In the genomic region with DNA sequence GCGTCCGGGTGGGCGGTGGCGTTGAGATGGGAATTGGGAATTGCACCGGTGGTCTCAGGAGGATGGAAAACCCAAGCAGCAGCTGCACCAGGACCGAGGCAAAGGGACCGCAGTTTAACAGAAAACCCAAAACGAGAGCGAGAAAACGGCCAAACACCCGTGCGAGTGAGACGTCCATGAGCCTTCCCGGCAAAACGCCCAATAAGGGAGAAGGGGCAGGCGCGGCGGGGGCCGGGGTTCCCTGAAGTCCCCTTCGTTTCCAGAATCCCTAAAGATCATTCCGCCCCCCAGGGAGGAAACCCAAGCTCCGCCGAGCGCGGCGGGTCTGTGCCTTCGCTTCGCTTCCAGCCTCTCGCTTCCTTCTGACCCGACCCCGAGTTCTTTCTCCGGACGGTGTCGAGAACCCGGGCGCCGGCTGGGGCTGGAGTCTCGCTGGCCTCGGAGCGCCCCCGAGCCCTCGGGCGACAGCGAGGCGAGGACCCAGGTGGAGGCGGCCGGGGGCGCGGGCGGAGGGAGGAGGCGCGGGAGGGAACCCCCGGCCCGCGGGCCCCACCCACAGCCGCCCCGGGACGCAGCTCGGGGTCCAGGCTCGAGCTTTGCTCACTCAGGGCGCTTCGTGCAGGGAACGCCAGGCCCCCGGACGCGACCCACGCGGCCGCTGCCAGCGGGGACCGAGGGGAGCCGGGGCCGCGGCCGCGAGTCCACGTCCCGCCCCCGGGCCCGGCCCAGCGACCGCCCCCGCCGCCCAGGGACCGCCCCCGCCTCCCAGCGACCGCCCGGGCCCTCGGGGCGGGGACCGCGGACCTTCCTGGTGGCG, we compare ENCODE assay signal across 1 cellular context.
TF ChIP-seq lines count a peak whose summit lies in the region.

A gene (plus strand): TSS at position 799 of the 817 bp plus-strand sequence. CDS start 691 bp downstream, outside the sequence.

TF ChIP-seq in WTC11, 78 proteins besides CTCF, POLR2A, EP300 and RAD21 (continued from another document):
- TF ChIP-seq, protein P1, sequence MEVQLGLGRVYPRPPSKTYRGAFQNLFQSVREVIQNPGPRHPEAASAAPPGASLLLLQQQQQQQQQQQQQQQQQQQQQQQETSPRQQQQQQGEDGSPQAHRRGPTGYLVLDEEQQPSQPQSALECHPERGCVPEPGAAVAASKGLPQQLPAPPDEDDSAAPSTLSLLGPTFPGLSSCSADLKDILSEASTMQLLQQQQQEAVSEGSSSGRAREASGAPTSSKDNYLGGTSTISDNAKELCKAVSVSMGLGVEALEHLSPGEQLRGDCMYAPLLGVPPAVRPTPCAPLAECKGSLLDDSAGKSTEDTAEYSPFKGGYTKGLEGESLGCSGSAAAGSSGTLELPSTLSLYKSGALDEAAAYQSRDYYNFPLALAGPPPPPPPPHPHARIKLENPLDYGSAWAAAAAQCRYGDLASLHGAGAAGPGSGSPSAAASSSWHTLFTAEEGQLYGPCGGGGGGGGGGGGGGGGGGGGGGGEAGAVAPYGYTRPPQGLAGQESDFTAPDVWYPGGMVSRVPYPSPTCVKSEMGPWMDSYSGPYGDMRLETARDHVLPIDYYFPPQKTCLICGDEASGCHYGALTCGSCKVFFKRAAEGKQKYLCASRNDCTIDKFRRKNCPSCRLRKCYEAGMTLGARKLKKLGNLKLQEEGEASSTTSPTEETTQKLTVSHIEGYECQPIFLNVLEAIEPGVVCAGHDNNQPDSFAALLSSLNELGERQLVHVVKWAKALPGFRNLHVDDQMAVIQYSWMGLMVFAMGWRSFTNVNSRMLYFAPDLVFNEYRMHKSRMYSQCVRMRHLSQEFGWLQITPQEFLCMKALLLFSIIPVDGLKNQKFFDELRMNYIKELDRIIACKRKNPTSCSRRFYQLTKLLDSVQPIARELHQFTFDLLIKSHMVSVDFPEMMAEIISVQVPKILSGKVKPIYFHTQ (CRISPR knock-in tag; IDR thresholded peaks at IDR 0.05) = no peak
- TF ChIP-seq, protein P2, sequence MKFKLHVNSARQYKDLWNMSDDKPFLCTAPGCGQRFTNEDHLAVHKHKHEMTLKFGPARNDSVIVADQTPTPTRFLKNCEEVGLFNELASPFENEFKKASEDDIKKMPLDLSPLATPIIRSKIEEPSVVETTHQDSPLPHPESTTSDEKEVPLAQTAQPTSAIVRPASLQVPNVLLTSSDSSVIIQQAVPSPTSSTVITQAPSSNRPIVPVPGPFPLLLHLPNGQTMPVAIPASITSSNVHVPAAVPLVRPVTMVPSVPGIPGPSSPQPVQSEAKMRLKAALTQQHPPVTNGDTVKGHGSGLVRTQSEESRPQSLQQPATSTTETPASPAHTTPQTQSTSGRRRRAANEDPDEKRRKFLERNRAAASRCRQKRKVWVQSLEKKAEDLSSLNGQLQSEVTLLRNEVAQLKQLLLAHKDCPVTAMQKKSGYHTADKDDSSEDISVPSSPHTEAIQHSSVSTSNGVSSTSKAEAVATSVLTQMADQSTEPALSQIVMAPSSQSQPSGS (CRISPR knock-in tag; IDR thresholded peaks at IDR 0.05; ENCODE audit: borderline replicate concordance, low read depth) = no peak
- TF ChIP-seq, protein P3, sequence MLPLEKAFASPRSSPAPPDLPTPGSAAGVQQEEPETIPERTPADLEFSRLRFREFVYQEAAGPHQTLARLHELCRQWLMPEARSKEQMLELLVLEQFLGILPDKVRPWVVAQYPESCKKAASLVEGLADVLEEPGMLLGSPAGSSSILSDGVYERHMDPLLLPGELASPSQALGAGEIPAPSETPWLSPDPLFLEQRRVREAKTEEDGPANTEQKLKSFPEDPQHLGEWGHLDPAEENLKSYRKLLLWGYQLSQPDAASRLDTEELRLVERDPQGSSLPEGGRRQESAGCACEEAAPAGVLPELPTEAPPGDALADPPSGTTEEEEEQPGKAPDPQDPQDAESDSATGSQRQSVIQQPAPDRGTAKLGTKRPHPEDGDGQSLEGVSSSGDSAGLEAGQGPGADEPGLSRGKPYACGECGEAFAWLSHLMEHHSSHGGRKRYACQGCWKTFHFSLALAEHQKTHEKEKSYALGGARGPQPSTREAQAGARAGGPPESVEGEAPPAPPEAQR (CRISPR knock-in tag; IDR thresholded peaks at IDR 0.05) = no peak
